In the genomic region with DNA sequence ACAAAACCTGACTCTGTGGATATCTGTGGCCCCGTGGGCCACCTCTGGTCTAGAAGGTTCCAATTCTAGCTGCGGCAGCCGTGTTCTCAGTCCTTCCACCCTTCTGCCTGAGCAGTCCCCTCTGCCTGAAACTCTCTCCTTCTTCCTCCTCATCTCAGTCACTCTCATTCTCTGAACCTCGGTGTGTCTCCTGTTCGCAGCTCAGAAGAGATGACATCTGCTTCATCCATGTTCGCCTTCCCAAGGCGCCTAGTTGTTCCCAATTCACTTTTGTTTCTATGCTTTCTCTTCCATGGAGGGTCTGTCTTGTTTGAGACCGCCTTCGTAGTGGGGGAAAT, we compare ENCODE assay signal across 10 cellular contexts.
A peak's percentile ranks its signal among the peaks of the same experiment; 100 is the strongest.
DNase-seq lines count a peak whose midpoint lies in the region; ATAC-seq and TF ChIP-seq lines count a peak whose summit lies in the region.
"Had no signal": no experiment of that assay in that cellular context is flagged by ENCODE, and none has a peak within 500 bp of the region (broad histone marks: within the 10 kb centered on the region; RNA-seq: fewer than 3 reads in every experiment).

No MANE protein-coding gene starts in this region.

- TSS peak; percentile 93 for BruUV-seq in HCT116 (replicated peaks; lab: Mats Ljungman, UMichigan)

- H2AFZ ChIP-seq in HCT116 (ENCODE audit: low read depth, low read length, poor library complexity, severe bottlenecking) (peak overlapping the region; percentile 67), neural progenitor cell (replicated peaks) (peak overlapping the region; percentile 79)

- no peak overlapping the region for H3K4me3 Mint-ChIP-seq in neural progenitor cell
- H3K4me3 Mint-ChIP-seq in CD8-positive, alpha-beta T cell: no peak overlapping the region

- H4K20me1 ChIP-seq in BLaER1 (peaks cover 20% of the 10 kb centered on the region), HCT116 (ENCODE audit: insufficient read depth) (no peaks in the 10 kb centered on the region), neural progenitor cell (ENCODE audit: low read depth) (no peaks in the 10 kb centered on the region)

- peaks cover 3% of the 10 kb centered on the region; the same call in 1 of the 2 replicates for H3K27me3 ChIP-seq in BLaER1
- H3K27me3 ChIP-seq in HCT116 (ENCODE audit: insufficient read depth, low read length): no peaks in the 10 kb centered on the region
- H3K27me3 ChIP-seq in adrenal gland: no peaks in the 10 kb centered on the region
- no peaks in the 10 kb centered on the region for H3K27me3 ChIP-seq in neural progenitor cell
- no peaks in the 10 kb centered on the region for H3K27me3 ChIP-seq in CD8-positive, alpha-beta T cell (ENCODE audit: insufficient read depth, low read length)

- H3K27ac Mint-ChIP-seq in neural progenitor cell: peak overlapping the region; percentile 8
- no peak overlapping the region for H3K27ac Mint-ChIP-seq in CD8-positive, alpha-beta T cell

- CTCF ChIA-PET in HCT116 (lab: Charles Lee): no interaction called here
- CTCF ChIA-PET in CD8-positive, alpha-beta T cell (lab: Charles Lee): no interaction called here

- no peak for ATAC-seq in HCT116
- ATAC-seq in CD8-positive, alpha-beta T cell: no peak

- peak overlapping the region; percentile 91 for H3K4me2 ChIP-seq in BLaER1
- peak overlapping the region; percentile 76 for H3K4me2 ChIP-seq in HCT116 (ENCODE audit: low read length)
- no peak overlapping the region for H3K4me2 ChIP-seq in neural progenitor cell

- no peak for TF ChIP-seq RAD21 in HCT116 (IDR thresholded peaks at IDR 0.05; ENCODE audit: low read depth)

- POLR2A ChIA-PET in HCT116 (lab: Charles Lee): interaction anchor here (2.1 to 2.6 kb wide), 2 partner anchors 19 to 95 kb away, joined by 8 to 9 read pairs; a partner anchor contains a TSS
- POLR2A ChIA-PET in CD8-positive, alpha-beta T cell (lab: Charles Lee): no interaction called here

- H3K9me3 Mint-ChIP-seq in neural progenitor cell: no peaks in the 10 kb centered on the region
- no peaks in the 10 kb centered on the region for H3K9me3 Mint-ChIP-seq in CD8-positive, alpha-beta T cell

- RAD21 ChIA-PET in HCT116 (lab: Charles Lee; ENCODE audit: low non-redundant PET in 1 of 2, low total read pairs in 2 of 2, uncharacterized antibody in 2 of 2, unreplicated experiment in 2 of 2): interaction anchor here in 1 of 2 experiments (0.6 kb wide), 1 partner anchor 24 kb away, joined by 5 read pairs; no protein-coding TSS in a partner anchor

- no peaks in the 10 kb centered on the region for H3K79me2 ChIP-seq in HCT116 (ENCODE audit: insufficient read depth, low read length)
- H3K79me2 ChIP-seq in neural progenitor cell (ENCODE audit: low read depth): no peaks in the 10 kb centered on the region

- no peak for TF ChIP-seq POLR2A in HCT116 (IDR thresholded peaks at IDR 0.05; ENCODE audit: borderline replicate concordance, extremely low read depth, insufficient read depth, insufficient read length)
- no peak for TF ChIP-seq POLR2A in adrenal gland (IDR thresholded peaks at IDR 0.05)
- no peak for TF ChIP-seq POLR2A in erythroblast (IDR thresholded peaks at IDR 0.05; ENCODE audit: low read length)

- no peaks in the 10 kb centered on the region for H3K9me3 ChIP-seq in BLaER1
- H3K9me3 ChIP-seq in HCT116 (ENCODE audit: control insufficient read depth in 1 of 2, insufficient read depth in 1 of 2, low read depth in 1 of 2, low read length in 2 of 2): no peaks in the 10 kb centered on the region
- H3K9me3 ChIP-seq in adrenal gland (replicated peaks in 1 of 3): no peaks in the 10 kb centered on the region
- H3K9me3 ChIP-seq in neural progenitor cell (ENCODE audit: low read depth): no peaks in the 10 kb centered on the region
- no peaks in the 10 kb centered on the region for H3K9me3 ChIP-seq in CD8-positive, alpha-beta T cell (ENCODE audit: low read length)

- H3K9ac ChIP-seq in BLaER1: no peak overlapping the region
- H3K9ac ChIP-seq in HCT116 (ENCODE audit: low read length): peak overlapping the region; percentile 58
- H3K9ac ChIP-seq in neural progenitor cell: no peak overlapping the region

- DNase-seq in HCT116 (ENCODE audit: low read depth, low spot score) (no peak), adrenal gland (no peak), neural progenitor cell (ENCODE audit: low spot score) (no peak), hepatic stellate cell (ENCODE audit: low spot score) (no peak), erythroblast (lab: John Stamatoyannopoulos, UW) (no peak)
- no peak for DNase-seq in CD8-positive, alpha-beta T cell
- DNase-seq in stimulated activated naive CD4-positive, alpha-beta T cell (lab: John Stamatoyannopoulos, UW): no peak
- DNase-seq: activated gamma-delta T cell, NCI-H526 treated with DMSO at 0.1 percent for 48 hours had no signal

- peaks cover 6% of the 10 kb centered on the region for H3F3A ChIP-seq in neural progenitor cell (ENCODE audit: low read depth)

- no peak overlapping the region for H3K4me3 ChIP-seq in BLaER1
- peak overlapping the region in 1 of 2 experiments; percentile 34; a peak in 2 of 4 replicates for H3K4me3 ChIP-seq in HCT116 (replicated peaks in 1 of 2; ENCODE audit: low read depth in 1 of 2, low read length in 2 of 2)
- H3K4me3 ChIP-seq in adrenal gland: no peak overlapping the region
- H3K4me3 ChIP-seq in neural progenitor cell: no peak overlapping the region
- H3K4me3 ChIP-seq in CD8-positive, alpha-beta T cell (ENCODE audit: low read depth, low read length): no peak overlapping the region

- H3K27ac ChIP-seq in BLaER1 (no peak overlapping the region), HCT116 (ENCODE audit: low read depth, low read length) (peak overlapping the region; percentile 91), adrenal gland (peak overlapping the region; percentile 87 to 98 (median 93)), neural progenitor cell (no peak overlapping the region)
- no peak overlapping the region for H3K27ac ChIP-seq in CD8-positive, alpha-beta T cell (ENCODE audit: low read depth, low read length)

- peaks cover 8% of the 10 kb centered on the region for H3K27me3 Mint-ChIP-seq in neural progenitor cell (ENCODE audit: insufficient read depth, low read depth)
- H3K27me3 Mint-ChIP-seq in CD8-positive, alpha-beta T cell (ENCODE audit: low read depth): peaks cover 10% of the 10 kb centered on the region

- peaks cover 35% of the 10 kb centered on the region for H3K4me1 ChIP-seq in BLaER1
- peaks cover 49 to 68% of the 10 kb centered on the region in 2 experiments for H3K4me1 ChIP-seq in HCT116 (ENCODE audit: control insufficient read depth in 1 of 2, insufficient read depth in 2 of 2, low read length in 2 of 2)
- peaks cover 22 to 49% of the 10 kb centered on the region in 2 donors for H3K4me1 ChIP-seq in adrenal gland (replicated peaks in 1 of 2)
- peaks cover 8% of the 10 kb centered on the region for H3K4me1 ChIP-seq in neural progenitor cell
- no peaks in the 10 kb centered on the region for H3K4me1 ChIP-seq in CD8-positive, alpha-beta T cell (ENCODE audit: insufficient read depth, low read length)

- peaks cover 25% of the 10 kb centered on the region for H3K4me1 Mint-ChIP-seq in neural progenitor cell
- H3K4me1 Mint-ChIP-seq in CD8-positive, alpha-beta T cell (ENCODE audit: low read depth): peaks cover 2% of the 10 kb centered on the region

- H3K36me3 Mint-ChIP-seq in neural progenitor cell: no peaks in the 10 kb centered on the region
- no peaks in the 10 kb centered on the region for H3K36me3 Mint-ChIP-seq in CD8-positive, alpha-beta T cell

- H3K36me3 ChIP-seq in BLaER1 (no peaks in the 10 kb centered on the region), HCT116 (ENCODE audit: control insufficient read depth in 1 of 2, insufficient read depth in 2 of 2, low read length in 2 of 2) (no peaks in the 10 kb centered on the region), adrenal gland (replicated peaks in 1 of 2) (no peaks in the 10 kb centered on the region), neural progenitor cell (no peaks in the 10 kb centered on the region)
- no peaks in the 10 kb centered on the region for H3K36me3 ChIP-seq in CD8-positive, alpha-beta T cell (ENCODE audit: insufficient read depth, low read length)

- intact Hi-C loops in HCT116 (cut with micrococcal nuclease) (no loop called here), adrenal gland (cut with DNase I) (no loop called here)
- intact Hi-C loops in CD8-positive, alpha-beta T cell (cut with DNase I, micrococcal nuclease): no loop called here

- no peaks in the 10 kb centered on the region for H3K9me2 ChIP-seq in HCT116 (ENCODE audit: insufficient read depth)

- 79 to 84% (median 83%) methylated on average over 9 of the region's 9 CpGs for WGBS in adrenal gland, 4 donors

- TF ChIP-seq CTCF in HCT116 (IDR thresholded peaks at IDR 0.05 in 2 of 3, conservative IDR thresholded peaks at IDR 0.05 in 1 of 3; ENCODE audit: borderline replicate concordance in 1 of 3, insufficient read depth in 1 of 3, low read depth in 2 of 3, low read length in 2 of 3) (no peak), adrenal gland (IDR thresholded peaks at IDR 0.05) (no peak), neural progenitor cell (IDR thresholded peaks at IDR 0.05) (no peak)
- TF ChIP-seq CTCF in CD8-positive, alpha-beta T cell (IDR thresholded peaks at IDR 0.05): no peak

TF ChIP-seq in HCT116, 20 proteins besides CTCF, POLR2A, EP300 and RAD21 (continues in another document):
- TF ChIP-seq POLR2AphosphoS5 (IDR thresholded peaks at IDR 0.05; ENCODE audit: low read depth, low read length): no peak
- no peak for TF ChIP-seq SIN3A (IDR thresholded peaks at IDR 0.05; ENCODE audit: low read depth)
- TF ChIP-seq SP1 (IDR thresholded peaks at IDR 0.05; ENCODE audit: low read depth): no peak
- TF ChIP-seq EGR1 (IDR thresholded peaks at IDR 0.05; ENCODE audit: low read depth): no peak
- TF ChIP-seq SRF (IDR thresholded peaks at IDR 0.05; ENCODE audit: low read depth): no peak
- TF ChIP-seq ELF1 (IDR thresholded peaks at IDR 0.05; ENCODE audit: borderline replicate concordance, low read depth): no peak
- TF ChIP-seq CEBPB (IDR thresholded peaks at IDR 0.05; ENCODE audit: low read depth): no peak
- TF ChIP-seq EZH2 (IDR thresholded peaks at IDR 0.05): no peak
- TF ChIP-seq, protein P1, sequence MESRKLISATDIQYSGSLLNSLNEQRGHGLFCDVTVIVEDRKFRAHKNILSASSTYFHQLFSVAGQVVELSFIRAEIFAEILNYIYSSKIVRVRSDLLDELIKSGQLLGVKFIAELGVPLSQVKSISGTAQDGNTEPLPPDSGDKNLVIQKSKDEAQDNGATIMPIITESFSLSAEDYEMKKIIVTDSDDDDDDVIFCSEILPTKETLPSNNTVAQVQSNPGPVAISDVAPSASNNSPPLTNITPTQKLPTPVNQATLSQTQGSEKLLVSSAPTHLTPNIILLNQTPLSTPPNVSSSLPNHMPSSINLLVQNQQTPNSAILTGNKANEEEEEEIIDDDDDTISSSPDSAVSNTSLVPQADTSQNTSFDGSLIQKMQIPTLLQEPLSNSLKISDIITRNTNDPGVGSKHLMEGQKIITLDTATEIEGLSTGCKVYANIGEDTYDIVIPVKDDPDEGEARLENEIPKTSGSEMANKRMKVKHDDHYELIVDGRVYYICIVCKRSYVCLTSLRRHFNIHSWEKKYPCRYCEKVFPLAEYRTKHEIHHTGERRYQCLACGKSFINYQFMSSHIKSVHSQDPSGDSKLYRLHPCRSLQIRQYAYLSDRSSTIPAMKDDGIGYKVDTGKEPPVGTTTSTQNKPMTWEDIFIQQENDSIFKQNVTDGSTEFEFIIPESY (IDR thresholded peaks at IDR 0.05; ENCODE audit: extremely low read depth, insufficient replicate concordance, low read length): no peak

Comparison
In these comparisons a context has a peak if more than half of its experiments do, and no peak if none do; other contexts are left out.
1. H3K27ac ChIP-seq: peak in HCT116 (single experiment) and adrenal gland (5 of 5); none in BLaER1 (single experiment), neural progenitor cell (single experiment) and CD8-positive, alpha-beta T cell (single experiment).